22 cellular contexts compared by ENCODE assay signal in genomic region chr16:19331794-19332193, GRCh38. TPM values are rescaled to one million over a fixed set of nuclear protein-coding genes. Genes with fewer than 3 reads are reported as not detected.
"Had no signal": no experiment of that assay in that cellular context is flagged by ENCODE, and none has a peak within 500 bp of the region (broad histone marks: within the 10 kb centered on the region; RNA-seq: fewer than 3 reads in every experiment).

No MANE protein-coding gene starts in this region.

- H3K27me3 ChIP-seq: MG63, Peyer's patch, SJCRH30 had no signal

- H3K9me3 ChIP-seq: SJCRH30 had no signal

- H3K4me3 ChIP-seq: MG63, Peyer's patch, SJCRH30 had no signal

- ATAC-seq: Right ventricle myocardium inferior had no signal

- H3K27ac ChIP-seq: Peyer's patch, SJCRH30 had no signal

- H3K4me1 ChIP-seq: Peyer's patch, SJCRH30 had no signal

- H3K36me3 ChIP-seq: MG63, Peyer's patch, SJCRH30 had no signal

- DNase-seq: Karpas-422, KG1, MG63, NCI-H1092, NCI-H1105 treated with DMSO at 0.1 percent for 48 hours, NCI-H1417 treated with DMSO at 0.1 percent for 48 hours, NCI-H146, NCI-H1694 treated with DMSO at 0.1 percent for 48 hours, NCI-H2107, NCI-H2227 treated with DMSO at 0.1 percent for 48 hours, NCI-H446, NCI-H510A, NCI-H524 treated with DMSO at 0.1 percent for 48 hours, NCI-H774, PC-3, Peyer's patch, SHP77 treated with DMSO at 0.1 percent for 48 hours, SJCRH30, T-helper 1 cell had no signal

RNA-seq across cellular contexts. Expression of gene CLEC19A, which starts 46.3 kb away (rescaled TPM):
- total RNA-seq: HT-29, PC-3, Peyer's patch, Right ventricle myocardium inferior, RPMI7951, SJCRH30 had no signal
